In genomic region chr5:34698109-34698419, GRCh38 we compare ENCODE assay signal across 24 cellular contexts.
"Had no signal": no experiment of that assay in that cellular context is flagged by ENCODE, and none has a peak within 500 bp of the region (broad histone marks: within the 10 kb centered on the region; RNA-seq: fewer than 3 reads in every experiment).

No MANE protein-coding gene starts in this region.

- H3K9me3 ChIP-seq: SJCRH30, SK-N-SH had no signal

- H3K27ac Mint-ChIP-seq: activated CD8-positive, alpha-beta T cell treated with anti-CD3 and anti-CD28 coated beads for 36 hours; activated naive CD4-positive, alpha-beta T cell treated with anti-CD3 and anti-CD28 coated beads, Interleukin-2, amount 10 ng/mL, durations not matched to agents 7 days and 5 days; activated naive CD8-positive, alpha-beta T cell treated with anti-CD3 and anti-CD28 coated beads for 36 hours; activated T-cell treated with anti-CD3 and anti-CD28 coated beads, Interleukin-2, amount 50 U/mL, for 72 hours; activated T-helper 2 cell treated with anti-CD3 and anti-CD28 coated beads, Interferon-gamma antibody, Interleukin-2, Interleukin-4, amounts not matched to agents 10 μg/mL and 5 μg/mL and 100 μg/mL, durations not matched to agents 14 hours and 24 hours and 36 hours had no signal

- H3K4me3 Mint-ChIP-seq: activated CD8-positive, alpha-beta T cell treated with anti-CD3 and anti-CD28 coated beads for 36 hours; activated naive CD4-positive, alpha-beta T cell treated with anti-CD3 and anti-CD28 coated beads, Interleukin-2, amount 10 ng/mL, durations not matched to agents 7 days and 5 days; activated naive CD8-positive, alpha-beta T cell treated with anti-CD3 and anti-CD28 coated beads for 36 hours; activated T-cell treated with anti-CD3 and anti-CD28 coated beads, Interleukin-2, amount 50 U/mL, for 72 hours had no signal

- H3K9me3 Mint-ChIP-seq: activated CD8-positive, alpha-beta T cell treated with anti-CD3 and anti-CD28 coated beads for 36 hours; activated naive CD4-positive, alpha-beta T cell treated with anti-CD3 and anti-CD28 coated beads, Interleukin-2, amount 10 ng/mL, durations not matched to agents 7 days and 5 days; activated naive CD8-positive, alpha-beta T cell treated with anti-CD3 and anti-CD28 coated beads for 36 hours; activated T-cell treated with anti-CD3 and anti-CD28 coated beads, Interleukin-2, amount 50 U/mL, for 72 hours; activated T-helper 2 cell treated with anti-CD3 and anti-CD28 coated beads, Interferon-gamma antibody, Interleukin-2, Interleukin-4, amounts not matched to agents 10 μg/mL and 5 μg/mL and 100 μg/mL, durations not matched to agents 14 hours and 24 hours and 36 hours had no signal

- ATAC-seq: activated CD8-positive, alpha-beta T cell treated with anti-CD3 and anti-CD28 coated beads for 36 hours; activated T-cell treated with anti-CD3 and anti-CD28 coated beads, Interleukin-2, amount 50 U/mL, for 72 hours; Panc1 had no signal

- H3K36me3 ChIP-seq: cardiac muscle cell had no signal

- H3K4me2 ChIP-seq: SK-N-SH had no signal

- H3K4me1 ChIP-seq: SJCRH30 had no signal

- H3K27me3 Mint-ChIP-seq: activated CD8-positive, alpha-beta T cell treated with anti-CD3 and anti-CD28 coated beads for 36 hours; activated naive CD8-positive, alpha-beta T cell treated with anti-CD3 and anti-CD28 coated beads for 36 hours had no signal

- H3K36me3 Mint-ChIP-seq: activated naive CD4-positive, alpha-beta T cell treated with anti-CD3 and anti-CD28 coated beads, Interleukin-2, amount 10 ng/mL, durations not matched to agents 7 days and 5 days; activated naive CD8-positive, alpha-beta T cell treated with anti-CD3 and anti-CD28 coated beads for 36 hours had no signal

- H3K27ac ChIP-seq: brain microvascular endothelial cell, cardiac muscle cell, SJCRH30, VCaP had no signal

- H3K9ac ChIP-seq: SK-N-SH had no signal

- H3K27me3 ChIP-seq: brain microvascular endothelial cell, cardiac muscle cell, SJCRH30 had no signal

- DNase-seq: activated CD4-positive, alpha-beta T cell treated with anti-CD3 and anti-CD28 coated beads for 4 hours; activated CD8-positive, alpha-beta memory T cell treated with anti-CD3 and anti-CD28 coated beads, Interleukin-2, amount 50 U/mL, for 4 hours; activated CD8-positive, alpha-beta T cell treated with anti-CD3 and anti-CD28 coated beads for 36 hours; activated gamma-delta T cell treated with Interleukin-2 at 50 U/mL for 16 hours; activated naive CD4-positive, alpha-beta T cell treated with anti-CD3 and anti-CD28 coated beads, Interleukin-2, amount 10 ng/mL, durations not matched to agents 7 days and 5 days; activated naive CD8-positive, alpha-beta T cell treated with anti-CD3 and anti-CD28 coated beads for 36 hours; activated T-cell treated with anti-CD3 and anti-CD28 coated beads, Interleukin-2, amount 50 U/mL, for 72 hours; brain microvascular endothelial cell; NCI-H1105 treated with DMSO at 0.1 percent for 48 hours; NCI-H1436 treated with DMSO at 0.1 percent for 48 hours; NCI-H187; NCI-H2081; NCI-H510A treated with DMSO at 0.1 percent for 48 hours; NCI-H69; NK-92 treated with Interleukin-12 subunit alpha and Interleukin-12 subunit beta, amount 100 ng/mL, for 24 hours; Right ventricle myocardium superior; RPMI8226; SJCRH30; SK-N-SH; T-helper 1 cell had no signal

- H3K4me3 ChIP-seq: cardiac muscle cell, SJCRH30 had no signal
